ENCODE assay signal across 11 cellular contexts in genomic region chr2:46780801-46781445, GRCh38.
DNase-seq lines count a peak whose midpoint lies in the region; ATAC-seq and TF ChIP-seq lines count a peak whose summit lies in the region.
"Had no signal": no experiment of that assay in that cellular context is flagged by ENCODE, and none has a peak within 500 bp of the region (broad histone marks: within the 10 kb centered on the region; RNA-seq: fewer than 3 reads in every experiment).

No MANE protein-coding gene starts in this region.

- peaks cover 2% of the 10 kb centered on the region for H3K9me3 ChIP-seq in MG63
- no peaks in the 10 kb centered on the region for H3K9me3 ChIP-seq in body of pancreas

- no peak overlapping the region for H3K4me3 ChIP-seq in MG63
- no peak overlapping the region for H3K4me3 ChIP-seq in body of pancreas

- H3K4me1 ChIP-seq in body of pancreas = no peaks in the 10 kb centered on the region

- peaks cover 21% of the 10 kb centered on the region for H3K4me1 Mint-ChIP-seq in chondrocyte (ENCODE audit: low read depth)

- H3K9me3 Mint-ChIP-seq in chondrocyte (ENCODE audit: low read depth) = peaks cover 11% of the 10 kb centered on the region
- H3K9me3 Mint-ChIP-seq: activated T-cell treated with anti-CD3 and anti-CD28 coated beads, Interleukin-2, amount 50 U/mL, for 24 hours had no signal

- no peaks in the 10 kb centered on the region for H3K27me3 Mint-ChIP-seq in chondrocyte (ENCODE audit: low read depth)

- WGBS in body of pancreas, 2 donors = 79% methylated on average over 12 to 15 of the region's 15 CpGs

- no peak for TF ChIP-seq POLR2A in body of pancreas (IDR thresholded peaks at IDR 0.05)

- no peak overlapping the region for H3K27ac Mint-ChIP-seq in chondrocyte (ENCODE audit: unreplicated experiment)
- H3K27ac Mint-ChIP-seq: activated T-cell treated with anti-CD3 and anti-CD28 coated beads, Interleukin-2, amount 50 U/mL, for 24 hours had no signal

- TF ChIP-seq CTCF in chondrocyte (IDR thresholded peaks at IDR 0.05) (peak; percentile 21), body of pancreas (IDR thresholded peaks at IDR 0.05) (no peak)

- no peak for ATAC-seq in HG03196 (IDR thresholded peaks at IDR 0.05; ENCODE audit: unreplicated experiment)
- ATAC-seq in body of pancreas = no peak

- peak overlapping the region in 1 of 4 donors; percentile 16 for H3K27ac ChIP-seq in body of pancreas

- intact Hi-C loops in body of pancreas (cut with DNase I) = no loop called here

- H3K27me3 ChIP-seq in MG63 (no peaks in the 10 kb centered on the region), body of pancreas (no peaks in the 10 kb centered on the region)

- no peak overlapping the region for H3K4me3 Mint-ChIP-seq in chondrocyte (ENCODE audit: unreplicated experiment)
- H3K4me3 Mint-ChIP-seq: activated T-cell treated with anti-CD3 and anti-CD28 coated beads, Interleukin-2, amount 50 U/mL, for 24 hours; CD14-positive monocyte had no signal

- H3K36me3 ChIP-seq in MG63 = no peaks in the 10 kb centered on the region
- no peaks in the 10 kb centered on the region for H3K36me3 ChIP-seq in body of pancreas (replicated peaks in 1 of 2; ENCODE audit: insufficient read depth in 1 of 2, low read depth in 2 of 2)

- peaks cover 6% of the 10 kb centered on the region for H3K36me3 Mint-ChIP-seq in chondrocyte (ENCODE audit: low read depth)
- H3K36me3 Mint-ChIP-seq: CD14-positive monocyte had no signal

- DNase-seq in AG08395 (ENCODE audit: low spot score) (peak; percentile 53), MG63 (peak; percentile 62), chondrocyte (ENCODE audit: low spot score) (no peak), medulla oblongata (ENCODE audit: extremely low spot score) (peak; percentile 31), NCI-H1092 treated with DMSO at 0.1 percent for 48 hours (lab: John Stamatoyannopoulos, UW) (no peak), body of pancreas (no peak), HuH-7.5 (ENCODE audit: low spot score) (no peak)
- DNase-seq: activated T-cell treated with anti-CD3 and anti-CD28 coated beads, Interleukin-2, amount 50 U/mL, for 24 hours; foreskin melanocyte had no signal

Comparison
In these comparisons a context has a peak if more than half of its experiments do, and no peak if none do; other contexts are left out.
1. DNase-seq: peak in AG08395 (single experiment), MG63 (single experiment) and medulla oblongata (single experiment); none in chondrocyte (single experiment), NCI-H1092 treated with DMSO at 0.1 percent for 48 hours (single experiment), body of pancreas (0 of 4) and HuH-7.5 (single experiment).